Comparison of ENCODE assay signal across 21 cellular contexts in the genomic region with DNA sequence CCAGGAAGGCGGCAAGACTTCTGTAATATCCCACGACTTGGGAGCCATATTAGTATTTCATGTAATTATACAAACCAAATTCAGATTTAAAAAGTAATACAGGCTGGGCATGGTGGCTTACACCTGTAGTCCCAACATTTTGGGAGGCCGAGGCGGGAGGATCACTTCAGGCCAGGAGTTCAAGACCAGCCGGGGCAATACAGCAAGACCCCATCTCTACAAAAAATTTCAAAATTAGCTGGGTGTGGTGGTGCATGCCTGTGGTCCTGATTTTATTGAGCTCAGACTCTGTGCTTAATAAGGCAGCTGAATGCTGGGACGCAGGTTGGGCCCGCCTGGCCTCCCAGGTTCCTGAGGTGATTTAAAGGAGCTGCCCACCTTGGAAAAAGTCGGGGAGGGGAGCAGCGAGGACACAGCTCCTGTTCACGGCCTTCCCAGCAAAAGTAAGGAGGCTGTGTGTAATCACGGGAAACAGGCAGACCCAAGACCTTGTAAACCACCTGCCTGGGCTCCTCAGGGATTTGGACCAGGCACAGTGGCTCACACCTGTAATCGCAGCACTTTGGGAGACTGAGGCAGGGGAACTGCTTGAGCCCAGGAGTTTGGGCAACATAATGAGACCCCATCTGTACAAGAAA.
"Had no signal": no experiment of that assay in that cellular context is flagged by ENCODE, and none has a peak within 500 bp of the region (broad histone marks: within the 10 kb centered on the region; RNA-seq: fewer than 3 reads in every experiment).

No MANE protein-coding gene starts in this region.

- H3K4me3 Mint-ChIP-seq: dendritic cell treated with granulocyte-macrophage colony-stimulating factor and Interleukin-4, amounts not matched to agents 40 ng/mL and 50 ng/mL, for 4 days; nephron had no signal

- H3K9ac ChIP-seq: parathyroid adenoma had no signal

- H3K4me3 ChIP-seq: hepatocyte, lung, psoas muscle, sigmoid colon, skin epidermis, stomach, thoracic aorta, transverse colon had no signal

- H3K4me1 ChIP-seq: parathyroid adenoma, psoas muscle, sigmoid colon, stomach, transverse colon had no signal

- DNase-seq: foreskin melanocyte; left colon; left ventricle myocardium superior; mesenchymal stem cell; midbrain; occipital lobe; psoas muscle; retina; sigmoid colon; stimulated activated CD4-positive, alpha-beta T cell treated with anti-CD3 and anti-CD28 coated beads, Interleukin-12 subunit alpha, Interleukin-12 subunit beta, amount 100 ng/mL, for 4 hours; stimulated activated naive CD4-positive, alpha-beta T cell; stomach; substantia nigra; transverse colon had no signal

- H3K27ac Mint-ChIP-seq: dendritic cell treated with granulocyte-macrophage colony-stimulating factor and Interleukin-4, amounts not matched to agents 40 ng/mL and 50 ng/mL, for 4 days; nephron had no signal

- H3K27me3 ChIP-seq: hepatocyte, sigmoid colon, stomach, transverse colon had no signal

- H3K79me2 ChIP-seq: hepatocyte, parathyroid adenoma had no signal

- ATAC-seq: left colon, left ventricle myocardium superior, psoas muscle had no signal

- H3K27me3 Mint-ChIP-seq: dendritic cell treated with granulocyte-macrophage colony-stimulating factor and Interleukin-4, amounts not matched to agents 40 ng/mL and 50 ng/mL, for 4 days had no signal

- H3K9me3 ChIP-seq: psoas muscle, sigmoid colon, stomach, thoracic aorta, transverse colon had no signal

- H3K4me2 ChIP-seq: hepatocyte had no signal

- H3K9me3 Mint-ChIP-seq: nephron had no signal

- H3K27ac ChIP-seq: hepatocyte, parathyroid adenoma, psoas muscle, sigmoid colon, stomach, thoracic aorta, transverse colon had no signal

- H3K36me3 ChIP-seq: sigmoid colon, stomach, thoracic aorta, transverse colon had no signal

- H2AFZ ChIP-seq: hepatocyte, parathyroid adenoma had no signal

- H3K4me1 Mint-ChIP-seq: nephron had no signal
